1 cellular context compared by ENCODE assay signal in genomic region chr7:143417734-143418378, GRCh38.
TF ChIP-seq lines count a peak whose summit lies in the region.

No MANE protein-coding gene starts in this region.

TF ChIP-seq in IMR-90, 13 proteins besides CTCF, POLR2A, EP300 and RAD21:
- no peak for TF ChIP-seq RCOR1 (IDR thresholded peaks at IDR 0.05; ENCODE audit: insufficient replicate concordance, low read length)
- TF ChIP-seq MAZ (IDR thresholded peaks at IDR 0.05; ENCODE audit: borderline replicate concordance, low read depth, low read length): no peak
- TF ChIP-seq CEBPB (IDR thresholded peaks at IDR 0.05; ENCODE audit: low read depth, low read length): no peak
- no peak for TF ChIP-seq SMC3 (IDR thresholded peaks at IDR 0.05; ENCODE audit: low read depth, low read length)
- TF ChIP-seq NFE2L2 (IDR thresholded peaks at IDR 0.05; ENCODE audit: low read depth, low read length): no peak
- TF ChIP-seq BHLHE40 (IDR thresholded peaks at IDR 0.05; ENCODE audit: low read depth, low read length): no peak
- no peak for TF ChIP-seq MAFK (IDR thresholded peaks at IDR 0.05; ENCODE audit: low read depth, low read length)
- no peak for TF ChIP-seq FOS (IDR thresholded peaks at IDR 0.05; ENCODE audit: low read depth, low read length)
